In genomic region chr6:107114213-107114871, GRCh38 we compare ENCODE assay signal across 8 cellular contexts. TPM values are rescaled to one million over a fixed set of nuclear protein-coding genes. Genes with fewer than 3 reads are reported as not detected.
A peak's percentile ranks its signal among the peaks of the same experiment; 100 is the strongest.
DNase-seq lines count a peak whose midpoint lies in the region; ATAC-seq and FAIRE-seq lines count a peak whose summit lies in the region.

No MANE protein-coding gene starts in this region.

- H3K9me3 Mint-ChIP-seq in activated T-helper 2 cell treated with anti-CD3 and anti-CD28 coated beads, Interferon-gamma antibody, Interleukin-2, Interleukin-4, amounts not matched to agents 10 μg/mL and 5 μg/mL and 100 μg/mL, durations not matched to agents 14 hours and 24 hours and 36 hours: no peaks in the 10 kb centered on the region
- no peaks in the 10 kb centered on the region for H3K9me3 Mint-ChIP-seq in natural killer cell treated with Interleukin-12 subunit alpha and Interleukin-12 subunit beta and Interleukin-15 and Interleukin-18, amount 100 ng/mL, for 72 hours
- no peaks in the 10 kb centered on the region for H3K9me3 Mint-ChIP-seq in stimulated activated naive CD8-positive, alpha-beta T cell treated with anti-CD3 and anti-CD28 coated beads, Interleukin-15, amount 100 ng/mL, for 72 hours

- intact Hi-C loops in activated T-helper 2 cell treated with anti-CD3 and anti-CD28 coated beads, Interferon-gamma antibody, Interleukin-2, Interleukin-4, amounts not matched to agents 10 μg/mL and 5 μg/mL and 100 μg/mL, durations not matched to agents 14 hours and 24 hours and 36 hours (cut with micrococcal nuclease): loop anchor here (1.0 to 10.0 kb wide), 5 partner anchors 47 to 600 kb away; partner anchors contain the start of genes MTRES1 and PDSS2

- ATAC-seq in GM21447 (IDR thresholded peaks at IDR 0.05; ENCODE audit: unreplicated experiment): peak; percentile 53
- ATAC-seq in natural killer cell treated with Interleukin-12 subunit alpha and Interleukin-12 subunit beta and Interleukin-15 and Interleukin-18, amount 100 ng/mL, for 72 hours: peak; percentile 89 to 92
- ATAC-seq in stimulated activated naive CD8-positive, alpha-beta T cell treated with anti-CD3 and anti-CD28 coated beads, Interleukin-15, amount 100 ng/mL, for 72 hours: peak; percentile 76

- H3K4me1 Mint-ChIP-seq in activated T-helper 2 cell treated with anti-CD3 and anti-CD28 coated beads, Interferon-gamma antibody, Interleukin-2, Interleukin-4, amounts not matched to agents 10 μg/mL and 5 μg/mL and 100 μg/mL, durations not matched to agents 14 hours and 24 hours and 36 hours (ENCODE audit: low read depth): peaks cover 21% of the 10 kb centered on the region
- peaks cover 18 to 20% of the 10 kb centered on the region in 2 donors for H3K4me1 Mint-ChIP-seq in natural killer cell treated with Interleukin-12 subunit alpha and Interleukin-12 subunit beta and Interleukin-15 and Interleukin-18, amount 100 ng/mL, for 72 hours (ENCODE audit: low read depth in 2 of 2)
- peaks cover 22% of the 10 kb centered on the region for H3K4me1 Mint-ChIP-seq in stimulated activated naive CD8-positive, alpha-beta T cell treated with anti-CD3 and anti-CD28 coated beads, Interleukin-15, amount 100 ng/mL, for 72 hours

- DNase-seq in DMS53 (lab: John Stamatoyannopoulos, UW) (peak; percentile 92), HuH-7 (ENCODE audit: low spot score) (peak; percentile 85), RCC 7860 (ENCODE audit: low spot score) (peak; percentile 59), fibroblast of peridontal ligament (ENCODE audit: extremely low read depth) (peak; percentile 81)
- DNase-seq in activated T-helper 2 cell treated with anti-CD3 and anti-CD28 coated beads, Interferon-gamma antibody, Interleukin-2, Interleukin-4, amounts not matched to agents 10 μg/mL and 5 μg/mL and 100 μg/mL, durations not matched to agents 14 hours and 24 hours and 36 hours (ENCODE audit: low spot score): peak; percentile 69
- peak; percentile 83 for DNase-seq in natural killer cell treated with Interleukin-12 subunit alpha and Interleukin-12 subunit beta and Interleukin-15 and Interleukin-18, amount 100 ng/mL, for 72 hours (ENCODE audit: low spot score)
- DNase-seq in stimulated activated naive CD8-positive, alpha-beta T cell treated with anti-CD3 and anti-CD28 coated beads, Interleukin-15, amount 100 ng/mL, for 72 hours: peak; percentile 72 to 77

- peak overlapping the region; percentile 77 for H3K27ac Mint-ChIP-seq in activated T-helper 2 cell treated with anti-CD3 and anti-CD28 coated beads, Interferon-gamma antibody, Interleukin-2, Interleukin-4, amounts not matched to agents 10 μg/mL and 5 μg/mL and 100 μg/mL, durations not matched to agents 14 hours and 24 hours and 36 hours
- H3K27ac Mint-ChIP-seq in natural killer cell treated with Interleukin-12 subunit alpha and Interleukin-12 subunit beta and Interleukin-15 and Interleukin-18, amount 100 ng/mL, for 72 hours: peak overlapping the region in 1 of 2 donors; percentile 41
- peak overlapping the region; percentile 20 to 78 for H3K27ac Mint-ChIP-seq in stimulated activated naive CD8-positive, alpha-beta T cell treated with anti-CD3 and anti-CD28 coated beads, Interleukin-15, amount 100 ng/mL, for 72 hours

- peaks cover 5% of the 10 kb centered on the region for H3K27me3 Mint-ChIP-seq in activated T-helper 2 cell treated with anti-CD3 and anti-CD28 coated beads, Interferon-gamma antibody, Interleukin-2, Interleukin-4, amounts not matched to agents 10 μg/mL and 5 μg/mL and 100 μg/mL, durations not matched to agents 14 hours and 24 hours and 36 hours (ENCODE audit: low read depth)
- peaks cover 6 to 18% of the 10 kb centered on the region in 2 donors for H3K27me3 Mint-ChIP-seq in natural killer cell treated with Interleukin-12 subunit alpha and Interleukin-12 subunit beta and Interleukin-15 and Interleukin-18, amount 100 ng/mL, for 72 hours
- peaks cover 12% of the 10 kb centered on the region for H3K27me3 Mint-ChIP-seq in stimulated activated naive CD8-positive, alpha-beta T cell treated with anti-CD3 and anti-CD28 coated beads, Interleukin-15, amount 100 ng/mL, for 72 hours

- peaks cover 3% of the 10 kb centered on the region for H3K36me3 Mint-ChIP-seq in activated T-helper 2 cell treated with anti-CD3 and anti-CD28 coated beads, Interferon-gamma antibody, Interleukin-2, Interleukin-4, amounts not matched to agents 10 μg/mL and 5 μg/mL and 100 μg/mL, durations not matched to agents 14 hours and 24 hours and 36 hours (ENCODE audit: low read depth)
- H3K36me3 Mint-ChIP-seq in natural killer cell treated with Interleukin-12 subunit alpha and Interleukin-12 subunit beta and Interleukin-15 and Interleukin-18, amount 100 ng/mL, for 72 hours: no peaks in the 10 kb centered on the region

- peak overlapping the region; percentile 79 for H3K4me3 Mint-ChIP-seq in activated T-helper 2 cell treated with anti-CD3 and anti-CD28 coated beads, Interferon-gamma antibody, Interleukin-2, Interleukin-4, amounts not matched to agents 10 μg/mL and 5 μg/mL and 100 μg/mL, durations not matched to agents 14 hours and 24 hours and 36 hours (ENCODE audit: low read depth)
- peak overlapping the region; percentile 81 for H3K4me3 Mint-ChIP-seq in natural killer cell treated with Interleukin-12 subunit alpha and Interleukin-12 subunit beta and Interleukin-15 and Interleukin-18, amount 100 ng/mL, for 72 hours
- H3K4me3 Mint-ChIP-seq in stimulated activated naive CD8-positive, alpha-beta T cell treated with anti-CD3 and anti-CD28 coated beads, Interleukin-15, amount 100 ng/mL, for 72 hours: peak overlapping the region; percentile 75 to 83

- FAIRE-seq in RCC 7860 (lab: Jason Lieb, UNC): no peak

RNA-seq across cellular contexts. Expression of gene BEND3, which starts 1.0 kb away (rescaled TPM):
- total RNA-seq in activated T-helper 2 cell treated with anti-CD3 and anti-CD28 coated beads, Interferon-gamma antibody, Interleukin-2, Interleukin-4, amounts not matched to agents 10 μg/mL and 5 μg/mL and 100 μg/mL, durations not matched to agents 14 hours and 24 hours and 36 hours: 15.2 and 15.9 TPM in 2 replicates
- total RNA-seq in natural killer cell treated with Interleukin-12 subunit alpha and Interleukin-12 subunit beta and Interleukin-15 and Interleukin-18, amount 100 ng/mL, for 72 hours: 1 to 10 TPM; 3.0 to 6.5 TPM

Comparison
In these comparisons a context has a peak if more than half of its experiments do, and no peak if none do; other contexts are left out.
1. Peak in every context shown above with its lines: DNase-seq and ATAC-seq.